ENCODE assay signal across 8 cellular contexts in genomic region chr21:32611471-32611997, GRCh38. TPM values are rescaled to one million over a fixed set of nuclear protein-coding genes. Genes with fewer than 3 reads are reported as not detected.
DNase-seq lines count a peak whose midpoint lies in the region; ATAC-seq, FAIRE-seq and TF ChIP-seq lines count a peak whose summit lies in the region.

No MANE protein-coding gene starts in this region.

- TF ChIP-seq CTCF in HEK293 (tag by site-specific recombination; IDR thresholded peaks at IDR 0.05): no peak
- no peak for TF ChIP-seq CTCF in left ventricle myocardium inferior (IDR thresholded peaks at IDR 0.05; ENCODE audit: borderline replicate concordance)
- no peak for TF ChIP-seq CTCF in gastrocnemius medialis (IDR thresholded peaks at IDR 0.05 in 4 of 5, conservative IDR thresholded peaks at IDR 0.05 in 1 of 5)
- TF ChIP-seq CTCF in D721Med (IDR thresholded peaks at IDR 0.05; ENCODE audit: insufficient read depth, missing control alignments): no peak

- H3K4me3 Mint-ChIP-seq in activated naive CD8-positive, alpha-beta T cell: peak overlapping the region; percentile 96

- H3K36me3 ChIP-seq in HEK293 (ENCODE audit: control insufficient read depth in 2 of 2, insufficient read depth in 1 of 2, low read length in 2 of 2): peaks cover 26 to 34% of the 10 kb centered on the region in 2 experiments
- H3K36me3 ChIP-seq in left ventricle myocardium inferior: peaks cover 37% of the 10 kb centered on the region
- H3K36me3 ChIP-seq in gastrocnemius medialis: peaks cover 0 to 32% of the 10 kb centered on the region in 2 donors

- H3K9me3 ChIP-seq in HEK293 (ENCODE audit: control insufficient read depth, insufficient read depth, low read depth, low read length) (no peaks in the 10 kb centered on the region), left ventricle myocardium inferior (replicated peaks) (no peaks in the 10 kb centered on the region), gastrocnemius medialis (no peaks in the 10 kb centered on the region)

- intact Hi-C loops in left ventricle myocardium inferior (cut with micrococcal nuclease) (no loop called here), gastrocnemius medialis (cut with DNase I; ENCODE audit: low total_unique reads) (loop anchor here (5.0 kb wide), 1 partner anchor 199 kb away; the partner anchor contains the start of gene EVA1C)

- H3K36me3 Mint-ChIP-seq in activated naive CD8-positive, alpha-beta T cell: peaks cover 13% of the 10 kb centered on the region

- POLR2A ChIA-PET in HEK293 (lab: Yijun Ruan, JAX): interaction anchor here (0.7 to 2.0 kb wide), 9 partner anchors 10 to 335 kb away, joined by 3 to 23 read pairs (median 5); partner anchors contain the start of genes PAXBP1, SYNJ1 and URB1

- CTCF ChIA-PET in HEK293 (lab: Yijun Ruan, JAX): interaction anchor here (0.7 to 5.5 kb wide), 3 partner anchors 12 to 216 kb away, joined by 3 to 45 read pairs (median 4); no protein-coding TSS in a partner anchor

- H3K4me3 ChIP-seq in HEK293 (ENCODE audit: low read depth, low read length): peak overlapping the region; percentile 84
- peak overlapping the region; percentile 76 for H3K4me3 ChIP-seq in left ventricle myocardium inferior
- H3K4me3 ChIP-seq in gastrocnemius medialis: peak overlapping the region; percentile 70 to 100 (median 90)

- H3K27me3 ChIP-seq in left ventricle myocardium inferior (ENCODE audit: low read depth) (no peaks in the 10 kb centered on the region), gastrocnemius medialis (no peaks in the 10 kb centered on the region)

- peak overlapping the region; percentile 87 for H3K27ac Mint-ChIP-seq in activated naive CD8-positive, alpha-beta T cell

- H3K4me1 Mint-ChIP-seq in activated naive CD8-positive, alpha-beta T cell (ENCODE audit: low read depth): peaks cover 22% of the 10 kb centered on the region

- no peaks in the 10 kb centered on the region for H3K9me3 Mint-ChIP-seq in activated naive CD8-positive, alpha-beta T cell (ENCODE audit: low read depth)

- peak; percentile 10 for DNase-seq in Caki2 (ENCODE audit: low read depth)
- DNase-seq in OCI-M1 (lab: John Stamatoyannopoulos, UW): peak; percentile 35
- no peak for DNase-seq in left ventricle myocardium inferior
- no peak for DNase-seq in gastrocnemius medialis
- DNase-seq in D721Med (ENCODE audit: insufficient read length, low spot score): no peak

- no peaks in the 10 kb centered on the region for H3K27me3 Mint-ChIP-seq in activated naive CD8-positive, alpha-beta T cell

- no peak for FAIRE-seq in D721Med (lab: Jason Lieb, UNC)

- in situ Hi-C loops in Caki2 (cut with HindIII; ENCODE audit: low pct_unique_long_range_greater_than_20kb, low sequenced_read_pairs) (no loop called here), gastrocnemius medialis (cut with MboI; ENCODE audit: low sequenced_read_pairs in 4 of 4) (no loop called here)

- no peak for TF ChIP-seq POLR2A in gastrocnemius medialis (IDR thresholded peaks at IDR 0.05)

- H3K4me1 ChIP-seq in HEK293 (ENCODE audit: control insufficient read depth, insufficient read depth, low read length) (no peaks in the 10 kb centered on the region), left ventricle myocardium inferior (peaks cover 41% of the 10 kb centered on the region), gastrocnemius medialis (peaks cover 6 to 15% of the 10 kb centered on the region in 2 donors)

- ATAC-seq in gastrocnemius medialis (peak in 1 of 2 donors; percentile 2), HG02884 (IDR thresholded peaks at IDR 0.05; ENCODE audit: unreplicated experiment) (no peak)

- H3K27ac ChIP-seq in HEK293 (ENCODE audit: extremely low read depth, low read depth, low read length) (peak overlapping the region; percentile 69), left ventricle myocardium inferior (replicated peaks) (peak overlapping the region; percentile 97), gastrocnemius medialis (peak overlapping the region; percentile 81 to 93 (median 88))

TF ChIP-seq in HEK293, 187 proteins besides CTCF, POLR2A, EP300 and RAD21 (continues in another document):
- TF ChIP-seq, protein P1, sequence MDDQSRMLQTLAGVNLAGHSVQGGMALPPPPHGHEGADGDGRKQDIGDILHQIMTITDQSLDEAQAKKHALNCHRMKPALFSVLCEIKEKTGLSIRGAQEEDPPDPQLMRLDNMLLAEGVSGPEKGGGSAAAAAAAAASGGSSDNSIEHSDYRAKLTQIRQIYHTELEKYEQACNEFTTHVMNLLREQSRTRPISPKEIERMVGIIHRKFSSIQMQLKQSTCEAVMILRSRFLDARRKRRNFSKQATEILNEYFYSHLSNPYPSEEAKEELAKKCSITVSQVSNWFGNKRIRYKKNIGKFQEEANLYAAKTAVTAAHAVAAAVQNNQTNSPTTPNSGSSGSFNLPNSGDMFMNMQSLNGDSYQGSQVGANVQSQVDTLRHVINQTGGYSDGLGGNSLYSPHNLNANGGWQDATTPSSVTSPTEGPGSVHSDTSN (CRISPR knock-in tag; IDR thresholded peaks at IDR 0.05): no peak
- TF ChIP-seq ZNF202 (tag by site-specific recombination; IDR thresholded peaks at IDR 0.05; ENCODE audit: borderline replicate concordance): no peak
- TF ChIP-seq, protein P2, sequence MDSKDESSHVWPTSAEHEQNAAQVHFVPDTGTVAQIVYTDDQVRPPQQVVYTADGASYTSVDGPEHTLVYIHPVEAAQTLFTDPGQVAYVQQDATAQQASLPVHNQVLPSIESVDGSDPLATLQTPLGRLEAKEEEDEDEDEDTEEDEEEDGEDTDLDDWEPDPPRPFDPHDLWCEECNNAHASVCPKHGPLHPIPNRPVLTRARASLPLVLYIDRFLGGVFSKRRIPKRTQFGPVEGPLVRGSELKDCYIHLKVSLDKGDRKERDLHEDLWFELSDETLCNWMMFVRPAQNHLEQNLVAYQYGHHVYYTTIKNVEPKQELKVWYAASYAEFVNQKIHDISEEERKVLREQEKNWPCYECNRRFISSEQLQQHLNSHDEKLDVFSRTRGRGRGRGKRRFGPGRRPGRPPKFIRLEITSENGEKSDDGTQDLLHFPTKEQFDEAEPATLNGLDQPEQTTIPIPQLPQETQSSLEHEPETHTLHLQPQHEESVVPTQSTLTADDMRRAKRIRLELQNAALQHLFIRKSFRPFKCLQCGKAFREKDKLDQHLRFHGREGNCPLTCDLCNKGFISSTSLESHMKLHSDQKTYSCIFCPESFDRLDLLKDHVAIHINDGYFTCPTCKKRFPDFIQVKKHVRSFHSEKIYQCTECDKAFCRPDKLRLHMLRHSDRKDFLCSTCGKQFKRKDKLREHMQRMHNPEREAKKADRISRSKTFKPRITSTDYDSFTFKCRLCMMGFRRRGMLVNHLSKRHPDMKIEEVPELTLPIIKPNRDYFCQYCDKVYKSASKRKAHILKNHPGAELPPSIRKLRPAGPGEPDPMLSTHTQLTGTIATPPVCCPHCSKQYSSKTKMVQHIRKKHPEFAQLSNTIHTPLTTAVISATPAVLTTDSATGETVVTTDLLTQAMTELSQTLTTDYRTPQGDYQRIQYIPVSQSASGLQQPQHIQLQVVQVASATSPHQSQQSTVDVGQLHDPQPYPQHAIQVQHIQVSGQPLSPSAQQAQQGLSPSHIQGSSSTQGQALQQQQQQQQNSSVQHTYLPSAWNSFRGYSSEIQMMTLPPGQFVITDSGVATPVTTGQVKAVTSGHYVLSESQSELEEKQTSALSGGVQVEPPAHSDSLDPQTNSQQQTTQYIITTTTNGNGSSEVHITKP (tag by site-specific recombination; IDR thresholded peaks at IDR 0.05): peak; percentile 79
- no peak for TF ChIP-seq SETDB1 (IDR thresholded peaks at IDR 0.05; ENCODE audit: insufficient read length, low read length)
- TF ChIP-seq, protein P3, sequence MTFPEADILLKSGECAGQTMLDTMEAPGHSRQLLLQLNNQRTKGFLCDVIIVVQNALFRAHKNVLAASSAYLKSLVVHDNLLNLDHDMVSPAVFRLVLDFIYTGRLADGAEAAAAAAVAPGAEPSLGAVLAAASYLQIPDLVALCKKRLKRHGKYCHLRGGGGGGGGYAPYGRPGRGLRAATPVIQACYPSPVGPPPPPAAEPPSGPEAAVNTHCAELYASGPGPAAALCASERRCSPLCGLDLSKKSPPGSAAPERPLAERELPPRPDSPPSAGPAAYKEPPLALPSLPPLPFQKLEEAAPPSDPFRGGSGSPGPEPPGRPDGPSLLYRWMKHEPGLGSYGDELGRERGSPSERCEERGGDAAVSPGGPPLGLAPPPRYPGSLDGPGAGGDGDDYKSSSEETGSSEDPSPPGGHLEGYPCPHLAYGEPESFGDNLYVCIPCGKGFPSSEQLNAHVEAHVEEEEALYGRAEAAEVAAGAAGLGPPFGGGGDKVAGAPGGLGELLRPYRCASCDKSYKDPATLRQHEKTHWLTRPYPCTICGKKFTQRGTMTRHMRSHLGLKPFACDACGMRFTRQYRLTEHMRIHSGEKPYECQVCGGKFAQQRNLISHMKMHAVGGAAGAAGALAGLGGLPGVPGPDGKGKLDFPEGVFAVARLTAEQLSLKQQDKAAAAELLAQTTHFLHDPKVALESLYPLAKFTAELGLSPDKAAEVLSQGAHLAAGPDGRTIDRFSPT (tag by site-specific recombination; IDR thresholded peaks at IDR 0.05): no peak
- TF ChIP-seq ZBTB20 (tag by site-specific recombination; IDR thresholded peaks at IDR 0.05): peak; percentile 99
- TF ChIP-seq ZNF621 (tag by site-specific recombination; IDR thresholded peaks at IDR 0.05): no peak
- peak; percentile 41 for TF ChIP-seq SP2 (tag by site-specific recombination; IDR thresholded peaks at IDR 0.05)
- no peak for TF ChIP-seq ZNF747 (tag by site-specific recombination; IDR thresholded peaks at IDR 0.05)
- TF ChIP-seq GLIS1 (tag by site-specific recombination; IDR thresholded peaks at IDR 0.05): no peak
- peak; percentile 98 for TF ChIP-seq SCRT2 (tag by site-specific recombination; IDR thresholded peaks at IDR 0.05)
- no peak for TF ChIP-seq ZSCAN16 (tag by site-specific recombination; IDR thresholded peaks at IDR 0.05)
- 0 out of 2 replicates have a peak, but pooled peaks have one; percentile 9 for TF ChIP-seq ZNF792 (tag by site-specific recombination; IDR thresholded peaks at IDR 0.05)
- TF ChIP-seq SCRT1 (tag by site-specific recombination; IDR thresholded peaks at IDR 0.05; ENCODE audit: borderline replicate concordance): peak; percentile 87

RNA-seq across cellular contexts. Expression of gene CFAP298, which starts 0.6 kb away (rescaled TPM):
- 51.9 and 78.0 TPM in 2 replicates for total RNA-seq in Caki2 (2014; rRNA removed; shearing (Covaris generic); ENCODE audit: low replicate concordance)
- total RNA-seq in left ventricle myocardium inferior: 20.2 TPM
- total RNA-seq in gastrocnemius medialis: 10 to 100 TPM; 21.4 to 45.6 (median 38.2) TPM

RNA-seq across cellular contexts. Expression of gene TCP10L, which starts 26.2 kb away (rescaled TPM):
- 2.9 TPM in 1 of 2 replicates, not detected in the other for total RNA-seq in Caki2 (2014; rRNA removed; shearing (Covaris generic); ENCODE audit: low replicate concordance)
- 3.0 TPM for total RNA-seq in left ventricle myocardium inferior
- under 1 TPM; 0.19 to 0.36 (median 0.33) TPM for total RNA-seq in gastrocnemius medialis

Comparison
In these comparisons a context has a peak if more than half of its experiments do, and no peak if none do; other contexts are left out.
1. DNase-seq: peak in Caki2 (single experiment) and OCI-M1 (single experiment); none in left ventricle myocardium inferior (single experiment), gastrocnemius medialis (0 of 2) and D721Med (single experiment).
2. Peak in every context shown above with its lines, with median percentiles within 50 percentile points of each other: H3K27ac ChIP-seq and H3K4me3 ChIP-seq.